In genomic region chr1:234217316-234217840, GRCh38 we compare ENCODE assay signal across 29 cellular contexts.
DNase-seq lines count a peak whose midpoint lies in the region; ATAC-seq and TF ChIP-seq lines count a peak whose summit lies in the region.
"Had no signal": no experiment of that assay in that cellular context is flagged by ENCODE, and none has a peak within 500 bp of the region (broad histone marks: within the 10 kb centered on the region; RNA-seq: fewer than 3 reads in every experiment).

No MANE protein-coding gene starts in this region.

- no peak for TF ChIP-seq CTCF in mammary epithelial cell (conservative IDR thresholded peaks at IDR 0.05 in 1 of 2, IDR thresholded peaks at IDR 0.05 in 1 of 2; ENCODE audit: extremely low read depth in 1 of 2, insufficient read depth in 1 of 2, low read depth in 1 of 2, low read length in 2 of 2)
- no peak for TF ChIP-seq CTCF in MCF 10A (IDR thresholded peaks at IDR 0.05; ENCODE audit: unreplicated experiment)
- TF ChIP-seq CTCF in VCaP (conservative IDR thresholded peaks at IDR 0.05) = no peak

- H3K4me1 ChIP-seq in mammary epithelial cell (ENCODE audit: insufficient read depth, low read length) = peaks cover 50% of the 10 kb centered on the region
- H3K4me1 ChIP-seq: BE2C had no signal

- in situ Hi-C loops in mammary epithelial cell (cut with MboI; ENCODE audit: low sequenced_read_pairs in 2 of 2) = no loop called here

- dilution Hi-C loops in mammary epithelial cell (cut with HindIII; ENCODE audit: low sequenced_read_pairs) = no loop called here

- peak overlapping the region; percentile 65 for H3K27ac ChIP-seq in mammary epithelial cell (ENCODE audit: insufficient read depth, low read depth, low read length)
- peak overlapping the region; percentile 77 for H3K27ac ChIP-seq in VCaP
- H3K27ac ChIP-seq: colonic mucosa, heart left ventricle, right lobe of liver, tibial artery had no signal

- H3K9me3 ChIP-seq in mammary epithelial cell (replicated peaks; ENCODE audit: insufficient read depth, low read length) = no peaks in the 10 kb centered on the region
- H3K9me3 ChIP-seq: BE2C, colonic mucosa, heart left ventricle, right lobe of liver, tibial artery had no signal

- 95% methylated on average over 4 of the region's 4 CpGs for WGBS in mammary epithelial cell (ENCODE audit: low coverage, missing lambda C conversion rate)

- no peak overlapping the region for H3K4me2 ChIP-seq in mammary epithelial cell (ENCODE audit: insufficient read depth, low read depth, low read length)

- no peaks in the 10 kb centered on the region for H3K9me3 Mint-ChIP-seq in MCF 10A (ENCODE audit: unreplicated experiment)
- no peaks in the 10 kb centered on the region for H3K9me3 Mint-ChIP-seq in dendritic cell treated with granulocyte-macrophage colony-stimulating factor and Interleukin-4, amounts not matched to agents 40 ng/mL and 50 ng/mL, for 4 days
- H3K9me3 Mint-ChIP-seq: activated B cell treated with CpG ODN at 0.5 μM for 24 hours; activated T-cell treated with anti-CD3 and anti-CD28 coated beads, Interleukin-2, amount 50 U/mL, for 24 hours; H9 had no signal

- peaks cover 21% of the 10 kb centered on the region for H3K79me2 ChIP-seq in mammary epithelial cell (ENCODE audit: insufficient read depth, low read length)

- no peaks in the 10 kb centered on the region for H3K27me3 ChIP-seq in mammary epithelial cell (ENCODE audit: insufficient read depth, low read length)
- H3K27me3 ChIP-seq: right lobe of liver had no signal

- H3K4me3 Mint-ChIP-seq in MCF 10A (ENCODE audit: unreplicated experiment) = no peak overlapping the region
- H3K4me3 Mint-ChIP-seq in dendritic cell treated with granulocyte-macrophage colony-stimulating factor and Interleukin-4, amounts not matched to agents 40 ng/mL and 50 ng/mL, for 4 days = no peak overlapping the region
- H3K4me3 Mint-ChIP-seq: activated B cell treated with CpG ODN at 0.5 μM for 24 hours; activated T-cell treated with anti-CD3 and anti-CD28 coated beads, Interleukin-2, amount 50 U/mL, for 24 hours; H9 had no signal

- CTCF ChIA-PET in mammary epithelial cell (lab: Charles Lee; ENCODE audit: low non-redundant PET) = no interaction called here
- CTCF ChIA-PET in MCF 10A (lab: Yijun Ruan, JAX) = interaction anchor here (0.6 to 6.3 kb wide), 5 partner anchors 63 to 111 kb away, joined by 3 to 39 read pairs (median 3); no protein-coding TSS in a partner anchor

- DNase-seq in mammary epithelial cell (no peak), MCF 10A (ENCODE audit: unreplicated experiment) (no peak), NCI-H146 (lab: John Stamatoyannopoulos, UW) (no peak)
- DNase-seq: ACHN; activated B cell treated with CpG ODN at 0.5 μM for 24 hours; activated T-cell treated with anti-CD3 and anti-CD28 coated beads, Interleukin-2, amount 50 U/mL, for 24 hours; amniotic stem cell; BE2C; colonic mucosa; DMS53; foreskin fibroblast; heart left ventricle; IMR-90; NCI-H1092; NCI-H1930; NCI-H524 treated with DMSO at 0.1 percent for 48 hours; NK-92 treated with Interleukin-12 subunit alpha and Interleukin-12 subunit beta, amount 100 ng/mL, for 24 hours; right lobe of liver; SHP77; stimulated activated CD4-positive, alpha-beta T cell treated with anti-CD3 and anti-CD28 coated beads, Interleukin-12 subunit alpha, Interleukin-12 subunit beta, amount 100 ng/mL, for 4 hours; stimulated activated CD4-positive, alpha-beta T cell treated with anti-CD3 and anti-CD28 coated beads, Interleukin-4, amount 100 ng/mL, for 24 hours; stimulated activated naive CD4-positive, alpha-beta T cell treated with Interleukin-2 at 50 U/mL for 16 hours; tibial artery had no signal

- no peak overlapping the region for H3K9ac ChIP-seq in mammary epithelial cell (ENCODE audit: insufficient read depth, low read length)

- H3K4me3 ChIP-seq in mammary epithelial cell (replicated peaks in 1 of 3; ENCODE audit: insufficient read depth in 1 of 3, low read depth in 2 of 3, low read length in 3 of 3) = no peak overlapping the region
- H3K4me3 ChIP-seq: colonic mucosa, heart left ventricle, right lobe of liver, tibial artery had no signal

- no peaks in the 10 kb centered on the region for H3K4me1 Mint-ChIP-seq in MCF 10A (ENCODE audit: insufficient read depth, unreplicated experiment)
- peaks cover 33% of the 10 kb centered on the region for H3K4me1 Mint-ChIP-seq in dendritic cell treated with granulocyte-macrophage colony-stimulating factor and Interleukin-4, amounts not matched to agents 40 ng/mL and 50 ng/mL, for 4 days (ENCODE audit: low read depth)

- no peak overlapping the region for H3K27ac Mint-ChIP-seq in MCF 10A (ENCODE audit: low read depth, unreplicated experiment)
- H3K27ac Mint-ChIP-seq in dendritic cell treated with granulocyte-macrophage colony-stimulating factor and Interleukin-4, amounts not matched to agents 40 ng/mL and 50 ng/mL, for 4 days = peak overlapping the region; percentile 10
- H3K27ac Mint-ChIP-seq: activated B cell treated with CpG ODN at 0.5 μM for 24 hours; activated T-cell treated with anti-CD3 and anti-CD28 coated beads, Interleukin-2, amount 50 U/mL, for 24 hours; H9 had no signal

- H3K36me3 ChIP-seq in mammary epithelial cell (ENCODE audit: insufficient read depth, low read length) = no peaks in the 10 kb centered on the region
- H3K36me3 ChIP-seq: BE2C, colonic mucosa, heart left ventricle, right lobe of liver, tibial artery had no signal

- POLR2A ChIA-PET in MCF 10A (lab: Yijun Ruan, JAX) = interaction anchor here (0.6 to 1.0 kb wide), 2 partner anchors 9 to 23 kb away, joined by 3 read pairs; no protein-coding TSS in a partner anchor

- H3K27me3 Mint-ChIP-seq in MCF 10A (ENCODE audit: insufficient read depth, unreplicated experiment) = no peaks in the 10 kb centered on the region
- peaks cover 23% of the 10 kb centered on the region for H3K27me3 Mint-ChIP-seq in dendritic cell treated with granulocyte-macrophage colony-stimulating factor and Interleukin-4, amounts not matched to agents 40 ng/mL and 50 ng/mL, for 4 days

- no peaks in the 10 kb centered on the region for H4K20me1 ChIP-seq in mammary epithelial cell (ENCODE audit: insufficient read depth, low read length)

- ATAC-seq in GM21528 (IDR thresholded peaks at IDR 0.05; ENCODE audit: low FRiP score, unreplicated experiment) (no peak), GM21390 (IDR thresholded peaks at IDR 0.05; ENCODE audit: unreplicated experiment) (no peak)
- ATAC-seq: esophagus mucosa, heart left ventricle, right lobe of liver had no signal

- no peaks in the 10 kb centered on the region for H3K36me3 Mint-ChIP-seq in MCF 10A (ENCODE audit: insufficient read depth, unreplicated experiment)
- H3K36me3 Mint-ChIP-seq in dendritic cell treated with granulocyte-macrophage colony-stimulating factor and Interleukin-4, amounts not matched to agents 40 ng/mL and 50 ng/mL, for 4 days (ENCODE audit: low read depth) = peaks cover 6% of the 10 kb centered on the region

- intact Hi-C loops in mammary epithelial cell (cut with micrococcal nuclease) = no loop called here
- intact Hi-C loops in MCF 10A (cut with micrococcal nuclease) = no loop called here
- intact Hi-C loops in dendritic cell treated with granulocyte-macrophage colony-stimulating factor and Interleukin-4, amounts not matched to agents 40 ng/mL and 50 ng/mL, for 4 days (cut with micrococcal nuclease) = no loop called here

- peak overlapping the region; percentile 25 for H2AFZ ChIP-seq in mammary epithelial cell (ENCODE audit: low read depth, low read length)

- BruUV-seq in mammary epithelial cell (replicated peaks; lab: Mats Ljungman, UMichigan) = no TSS peak
- BruUV-seq in MCF 10A (replicated peaks; lab: Mats Ljungman, UMichigan) = no TSS peak
